1 cellular context compared by ENCODE assay signal in genomic region chr15:92812271-92812670, GRCh38.
TF ChIP-seq lines count a peak whose summit lies in the region.

No MANE protein-coding gene starts in this region.

TF ChIP-seq in liver, 16 proteins besides CTCF, POLR2A, EP300 and RAD21 (continued from another document):
- TF ChIP-seq REST (IDR thresholded peaks at IDR 0.05) (no peak), NR2F2 (IDR thresholded peaks at IDR 0.05) (no peak)
